ENCODE assay signal across 16 cellular contexts in genomic region chr9:7507539-7508251, GRCh38.
A peak's percentile ranks its signal among the peaks of the same experiment; 100 is the strongest.
DNase-seq lines count a peak whose midpoint lies in the region; ATAC-seq and TF ChIP-seq lines count a peak whose summit lies in the region.
"Had no signal": no experiment of that assay in that cellular context is flagged by ENCODE, and none has a peak within 500 bp of the region (broad histone marks: within the 10 kb centered on the region; RNA-seq: fewer than 3 reads in every experiment).

No MANE protein-coding gene starts in this region.

- WGBS in heart left ventricle, 4 donors: 54 to 60% (median 57%) methylated on average over 7 of the region's 7 CpGs
- WGBS in heart right ventricle, 2 donors: 50 to 54% methylated on average over 7 of the region's 7 CpGs

- in situ Hi-C loops in G401 (cut with HindIII; ENCODE audit: low sequenced_read_pairs): no loop called here

- H3K4me1 ChIP-seq in heart left ventricle: peaks cover 0 to 19% (median 0%) of the 10 kb centered on the region in 12 donors
- H3K4me1 ChIP-seq in heart right ventricle: peaks cover 0 to 19% (median 0%) of the 10 kb centered on the region in 9 donors
- H3K4me1 ChIP-seq: HAP-1 had no signal

- intact Hi-C loops in heart left ventricle (cut with DNase I): no loop called here
- intact Hi-C loops in heart right ventricle (cut with DNase I): no loop called here
- intact Hi-C loops in left ventricle myocardium superior (cut with micrococcal nuclease): no loop called here
- intact Hi-C loops in sciatic nerve (cut with DNase I): no loop called here

- ATAC-seq in heart left ventricle: peak in 3 of 4 donors; percentile 58 to 74 (median 72)
- ATAC-seq in heart right ventricle: peak; percentile 32 to 80 (median 70)
- ATAC-seq in left ventricle myocardium superior: peak; percentile 83
- ATAC-seq in sciatic nerve: peak; percentile 43

- H3K9me3 ChIP-seq in heart left ventricle (no peaks in the 10 kb centered on the region), heart right ventricle (no peaks in the 10 kb centered on the region)
- H3K9me3 ChIP-seq: HAP-1 had no signal

- H3K27me3 ChIP-seq in heart left ventricle (no peaks in the 10 kb centered on the region), heart right ventricle (no peaks in the 10 kb centered on the region)

- DNase-seq in heart left ventricle (peak; percentile 24 to 73 (median 45)), heart right ventricle (peak; percentile 42 to 44), left ventricle myocardium superior (peak; percentile 78), sciatic nerve (ENCODE audit: low spot score) (no peak), SIG-M5 treated with dmso at 0.1 percent for 504 hours (lab: John Stamatoyannopoulos, UW; ENCODE audit: unreplicated experiment) (no peak), G401 (ENCODE audit: low spot score) (no peak), NCI-H774 (lab: John Stamatoyannopoulos, UW) (no peak)
- DNase-seq: C1 segment of cervical spinal cord; Calu3; CD4-positive, alpha-beta memory T cell; COR-L47; DMS53; DMS79 treated with DMSO at 0.1 percent for 48 hours; GOT3; HFFc6 had no signal

- TF ChIP-seq CTCF in heart left ventricle (IDR thresholded peaks at IDR 0.05) (no peak), heart right ventricle (IDR thresholded peaks at IDR 0.05) (no peak)

- H3K36me3 ChIP-seq in heart left ventricle: no peaks in the 10 kb centered on the region
- no peaks in the 10 kb centered on the region for H3K36me3 ChIP-seq in heart right ventricle
- H3K36me3 ChIP-seq: HAP-1 had no signal

- no peak for TF ChIP-seq POLR2A in heart left ventricle (IDR thresholded peaks at IDR 0.05)

- H3K27ac ChIP-seq in heart left ventricle: peak overlapping the region in 4 of 12 donors; percentile 23 to 44 (median 36)
- peak overlapping the region in 3 of 10 donors; percentile 3 to 29 (median 17) for H3K27ac ChIP-seq in heart right ventricle

- H3K4me3 ChIP-seq in heart left ventricle (no peak overlapping the region), heart right ventricle (no peak overlapping the region)
- H3K4me3 ChIP-seq: HAP-1 had no signal

Comparison
In these comparisons a context has a peak if more than half of its experiments do, and no peak if none do; other contexts are left out.
1. DNase-seq: peak in heart left ventricle (5 of 5), heart right ventricle (2 of 2) and left ventricle myocardium superior (single experiment); none in sciatic nerve (single experiment), SIG-M5 treated with dmso at 0.1 percent for 504 hours (single experiment), G401 (single experiment) and NCI-H774 (single experiment).
2. Peak in every context shown above with its lines, with median percentiles within 50 percentile points of each other: ATAC-seq.